Comparison of ENCODE assay signal across 5 cellular contexts in the genomic region with DNA sequence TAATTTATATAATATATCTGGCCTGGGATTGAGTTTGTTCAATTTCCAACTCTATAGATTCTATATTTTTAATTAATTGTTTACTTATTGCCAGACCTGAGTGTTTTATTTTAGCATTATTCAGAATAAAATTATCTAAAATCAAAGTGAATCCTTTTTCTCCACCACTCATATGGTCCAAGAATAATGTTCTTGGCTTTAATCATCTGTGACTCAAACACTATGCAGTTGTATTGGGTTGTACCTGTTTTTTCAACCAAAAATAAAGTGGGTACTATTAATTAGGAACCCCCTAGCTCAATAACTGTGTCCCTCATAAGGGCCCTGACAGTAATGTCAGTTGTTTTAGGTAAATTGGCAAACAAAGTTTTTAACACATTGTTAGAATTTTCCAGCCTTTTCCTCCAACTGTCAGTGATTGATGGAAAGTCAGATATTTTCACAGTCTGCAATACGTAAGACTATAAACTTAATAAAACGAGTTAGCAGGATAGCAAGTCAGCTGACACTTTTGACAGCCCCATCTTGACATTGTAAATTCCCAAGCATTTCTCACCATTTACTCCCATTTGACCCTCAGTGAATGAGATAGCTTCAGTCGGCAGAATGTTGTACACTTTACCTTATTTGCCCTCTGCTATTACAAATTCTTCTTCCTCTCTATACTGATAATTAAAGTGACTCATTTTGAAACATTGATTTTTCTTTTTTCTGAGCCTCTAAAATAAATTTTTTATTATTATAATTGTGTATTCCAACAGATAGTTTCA.
"Had no signal": no experiment of that assay in that cellular context is flagged by ENCODE, and none has a peak within 500 bp of the region (broad histone marks: within the 10 kb centered on the region; RNA-seq: fewer than 3 reads in every experiment).

No MANE protein-coding gene starts in this region.

- DNase-seq: IMR-90, KBM-7 had no signal

- H3K4me3 ChIP-seq: K562 had no signal

- H3K27ac ChIP-seq: HL-60 had no signal

- ATAC-seq: HepG2, K562 had no signal
